In the genomic region with DNA sequence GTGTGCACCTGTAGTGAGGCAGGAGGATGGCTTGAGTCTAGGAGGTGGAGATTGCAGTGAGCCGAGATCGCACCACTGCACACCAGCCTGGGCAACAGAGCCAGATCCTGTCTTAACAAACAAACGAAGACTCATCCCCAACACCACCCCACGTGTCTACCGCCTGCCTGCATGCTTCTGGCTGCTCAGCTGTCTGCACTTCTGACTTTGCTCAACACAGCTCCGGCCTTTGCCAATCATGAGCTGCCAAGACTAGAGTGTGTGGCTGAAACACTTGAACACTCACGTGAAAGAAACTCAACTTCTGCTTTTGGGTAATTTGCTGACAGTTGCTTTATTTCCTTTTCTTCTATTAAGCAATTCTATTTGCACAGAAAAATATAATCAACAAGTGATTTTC, we compare ENCODE assay signal across 8 cellular contexts. TPM values are rescaled to one million over a fixed set of nuclear protein-coding genes. Genes with fewer than 3 reads are reported as not detected.
A peak's percentile ranks its signal among the peaks of the same experiment; 100 is the strongest.
DNase-seq lines count a peak whose midpoint lies in the region; ATAC-seq and TF ChIP-seq lines count a peak whose summit lies in the region.

No MANE protein-coding gene starts in this region.

- TF ChIP-seq POLR2A in right lobe of liver (IDR thresholded peaks at IDR 0.05): no peak

- H3K9me2 ChIP-seq in SU-DHL-6 (replicated peaks; ENCODE audit: insufficient read depth, low read length): no peaks in the 10 kb centered on the region

- no peak overlapping the region for H3K4me3 Mint-ChIP-seq in activated CD4-positive, alpha-beta T cell treated with anti-CD3 and anti-CD28 coated beads, Interleukin-2, amount 10 ng/mL, durations not matched to agents 7 days and 5 days

- peaks cover 0 to 25% (median 8%) of the 10 kb centered on the region in 4 donors for H3K4me1 ChIP-seq in right lobe of liver

- no peak overlapping the region for H3K9ac ChIP-seq in SU-DHL-6 (ENCODE audit: low read length)

- peak overlapping the region; percentile 37 for H3K4me2 ChIP-seq in SU-DHL-6 (ENCODE audit: low read depth, low read length, poor library complexity, severe bottlenecking)

- H4K20me1 ChIP-seq in SU-DHL-6 (ENCODE audit: low read depth, low read length): no peaks in the 10 kb centered on the region

- 11% methylated on average over 4 of the region's 7 CpGs for WGBS in right lobe of liver (ENCODE audit: insufficient coverage, low coverage, low lambda C conversion rate, missing lambda C conversion rate)

- H3K4me1 Mint-ChIP-seq in activated CD4-positive, alpha-beta T cell treated with anti-CD3 and anti-CD28 coated beads, Interleukin-2, amount 10 ng/mL, durations not matched to agents 7 days and 5 days: peaks cover 5% of the 10 kb centered on the region

- intact Hi-C loops in right lobe of liver (cut with DNase I): no loop called here

- no peaks in the 10 kb centered on the region for H3K9me3 Mint-ChIP-seq in activated CD4-positive, alpha-beta T cell treated with anti-CD3 and anti-CD28 coated beads, Interleukin-2, amount 10 ng/mL, durations not matched to agents 7 days and 5 days

- H3K27ac ChIP-seq in SU-DHL-6 (ENCODE audit: low read depth, low read length) (no peak overlapping the region), right lobe of liver (peak overlapping the region; percentile 2 to 86 (median 54))

- H3K9me3 ChIP-seq in SU-DHL-6 (ENCODE audit: insufficient read depth, low read length) (no peaks in the 10 kb centered on the region), right lobe of liver (no peaks in the 10 kb centered on the region)

- POLR2A ChIA-PET in activated CD4-positive, alpha-beta T cell treated with anti-CD3 and anti-CD28 coated beads, Interleukin-2, amount 10 ng/mL, durations not matched to agents 7 days and 5 days (lab: Charles Lee): no interaction called here

- H3K36me3 Mint-ChIP-seq in activated CD4-positive, alpha-beta T cell treated with anti-CD3 and anti-CD28 coated beads, Interleukin-2, amount 10 ng/mL, durations not matched to agents 7 days and 5 days (ENCODE audit: low read depth): no peaks in the 10 kb centered on the region

- peaks cover 5% of the 10 kb centered on the region; the same call in 1 of the 2 replicates for H3F3A ChIP-seq in SU-DHL-6 (ENCODE audit: insufficient read depth)

- H3K79me2 ChIP-seq in SU-DHL-6 (ENCODE audit: insufficient read depth, low read length): no peaks in the 10 kb centered on the region

- TF ChIP-seq CTCF in SU-DHL-6 (IDR thresholded peaks at IDR 0.05; ENCODE audit: insufficient read depth, low read length, poor library complexity, severe bottlenecking): no peak
- TF ChIP-seq CTCF in right lobe of liver (IDR thresholded peaks at IDR 0.05): no peak

- H3K4me3 ChIP-seq in SU-DHL-6 (ENCODE audit: insufficient read depth, low read length, poor library complexity, severe bottlenecking) (no peak overlapping the region), right lobe of liver (peak overlapping the region in 1 of 3 donors; percentile 16)

- H3K27ac Mint-ChIP-seq in activated CD4-positive, alpha-beta T cell treated with anti-CD3 and anti-CD28 coated beads, Interleukin-2, amount 10 ng/mL, durations not matched to agents 7 days and 5 days: no peak overlapping the region

- CTCF ChIA-PET in activated CD4-positive, alpha-beta T cell treated with anti-CD3 and anti-CD28 coated beads, Interleukin-2, amount 10 ng/mL, durations not matched to agents 7 days and 5 days (lab: Charles Lee): no interaction called here

- ATAC-seq in GM18868 (IDR thresholded peaks at IDR 0.05; ENCODE audit: unreplicated experiment) (peak; percentile 97), HG02938 (IDR thresholded peaks at IDR 0.05; ENCODE audit: unreplicated experiment) (peak; percentile 94), right lobe of liver (peak; percentile 87 to 94 (median 90))

- peak overlapping the region; percentile 69 for H2AFZ ChIP-seq in SU-DHL-6 (ENCODE audit: low read depth, low read length, severe bottlenecking)

- H3K36me3 ChIP-seq in SU-DHL-6 (ENCODE audit: low read length) (no peaks in the 10 kb centered on the region), right lobe of liver (no peaks in the 10 kb centered on the region)

- no peaks in the 10 kb centered on the region for H3K27me3 ChIP-seq in SU-DHL-6 (ENCODE audit: low read length)
- no peaks in the 10 kb centered on the region for H3K27me3 ChIP-seq in right lobe of liver

- H3K27me3 Mint-ChIP-seq in activated CD4-positive, alpha-beta T cell treated with anti-CD3 and anti-CD28 coated beads, Interleukin-2, amount 10 ng/mL, durations not matched to agents 7 days and 5 days: peaks cover 8% of the 10 kb centered on the region

- DNase-seq in right lobe of liver (peak; percentile 83 to 97 (median 95)), NCI-H2171 (lab: John Stamatoyannopoulos, UW) (no peak), RKO (ENCODE audit: low spot score) (no peak)
- no peak for DNase-seq in activated CD4-positive, alpha-beta T cell treated with anti-CD3 and anti-CD28 coated beads, Interleukin-2, amount 10 ng/mL, durations not matched to agents 7 days and 5 days
- no peak for DNase-seq in activated CD4-positive, CD25-positive, alpha-beta regulatory T cell (lab: John Stamatoyannopoulos, UW)

RNA-seq across cellular contexts. Expression of a gene that starts 32.1 kb away (rescaled TPM):
- total RNA-seq in right lobe of liver: 10 to 100 TPM; 28.4 to 36.5 (median 32.4) TPM
- total RNA-seq in activated CD4-positive, alpha-beta T cell treated with anti-CD3 and anti-CD28 coated beads, Interleukin-2, amount 10 ng/mL, durations not matched to agents 7 days and 5 days: 100 to 1,000 TPM; 105 to 109 TPM

Comparison
In these comparisons a context has a peak if more than half of its experiments do, and no peak if none do; other contexts are left out.
1. DNase-seq: peak in right lobe of liver (3 of 3); none in NCI-H2171 (single experiment), RKO (single experiment), activated CD4-positive, alpha-beta T cell treated with anti-CD3 and anti-CD28 coated beads, Interleukin-2, amount 10 ng/mL, durations not matched to agents 7 days and 5 days (single experiment) and activated CD4-positive, CD25-positive, alpha-beta regulatory T cell (0 of 4).
2. Peak in every context shown above with its lines, with median percentiles within 50 percentile points of each other: ATAC-seq.